In genomic region chr6:54881066-54881733, GRCh38 we compare ENCODE assay signal across 35 cellular contexts. TPM values are rescaled to one million over a fixed set of nuclear protein-coding genes. Genes with fewer than 3 reads are reported as not detected.
"Had no signal": no experiment of that assay in that cellular context is flagged by ENCODE, and none has a peak within 500 bp of the region (broad histone marks: within the 10 kb centered on the region; RNA-seq: fewer than 3 reads in every experiment).

No MANE protein-coding gene starts in this region.

- H3K4me1 ChIP-seq: body of pancreas, esophagus muscularis mucosa, gastroesophageal sphincter, heart right ventricle had no signal

- FAIRE-seq: colon, endometrium, endothelial cell of umbilical vein had no signal

- H3K4me3 Mint-ChIP-seq: activated CD4-positive, alpha-beta memory T cell treated with anti-CD3 and anti-CD28 coated beads, Interleukin-2, amount 10 ng/mL, durations not matched to agents 7 days and 5 days; activated CD4-positive, alpha-beta T cell treated with anti-CD3 and anti-CD28 coated beads for 36 hours; activated CD4-positive, alpha-beta T cell treated with anti-CD3 and anti-CD28 coated beads, Interleukin-2, amount 10 ng/mL, durations not matched to agents 24 days and 14 days; activated naive CD4-positive, alpha-beta T cell treated with anti-CD3 and anti-CD28 coated beads, Interleukin-2, amount 10 ng/mL, durations not matched to agents 7 days and 5 days; activated naive CD8-positive, alpha-beta T cell treated with anti-CD3 and anti-CD28 coated beads, Interleukin-2, amount 10 ng/mL, durations not matched to agents 7 days and 5 days; activated T-cell treated with anti-CD3 and anti-CD28 coated beads, Interleukin-2, amount 50 U/mL, for 24 hours; activated T-cell treated with anti-CD3 and anti-CD28 coated beads, Interleukin-2, amount 50 U/mL, for 72 hours; T-helper 17 cell; T-helper 2 cell treated with Interferon-gamma antibody and Interleukin-4, amounts not matched to agents 5 μg/mL and 100 μg/mL, for 36 hours had no signal

- H3K27ac Mint-ChIP-seq: activated CD4-positive, alpha-beta memory T cell treated with anti-CD3 and anti-CD28 coated beads, Interleukin-2, amount 10 ng/mL, durations not matched to agents 7 days and 5 days; activated CD4-positive, alpha-beta T cell treated with anti-CD3 and anti-CD28 coated beads for 36 hours; activated CD4-positive, alpha-beta T cell treated with anti-CD3 and anti-CD28 coated beads, Interleukin-2, amount 10 ng/mL, durations not matched to agents 24 days and 14 days; activated naive CD4-positive, alpha-beta T cell treated with anti-CD3 and anti-CD28 coated beads, Interleukin-2, amount 10 ng/mL, durations not matched to agents 7 days and 5 days; activated naive CD4-positive, alpha-beta T cell treated with anti-CD3 and anti-CD28 coated beads, Interleukin-2, amount 50 U/mL, for 72 hours; activated naive CD8-positive, alpha-beta T cell treated with anti-CD3 and anti-CD28 coated beads, Interleukin-2, amount 10 ng/mL, durations not matched to agents 7 days and 5 days; activated T-cell treated with anti-CD3 and anti-CD28 coated beads, Interleukin-2, amount 50 U/mL, for 24 hours; activated T-cell treated with anti-CD3 and anti-CD28 coated beads, Interleukin-2, amount 50 U/mL, for 72 hours; T-helper 17 cell; T-helper 2 cell treated with Interferon-gamma antibody and Interleukin-4, amounts not matched to agents 5 μg/mL and 100 μg/mL, for 36 hours had no signal

- H3K36me3 Mint-ChIP-seq: activated naive CD4-positive, alpha-beta T cell treated with anti-CD3 and anti-CD28 coated beads, Interleukin-2, amount 10 ng/mL, durations not matched to agents 7 days and 5 days; activated naive CD4-positive, alpha-beta T cell treated with anti-CD3 and anti-CD28 coated beads, Interleukin-2, amount 50 U/mL, for 72 hours; activated naive CD8-positive, alpha-beta T cell treated with anti-CD3 and anti-CD28 coated beads, Interleukin-2, amount 10 ng/mL, durations not matched to agents 7 days and 5 days had no signal

- H3K9me3 ChIP-seq: body of pancreas, esophagus muscularis mucosa, gastroesophageal sphincter had no signal

- H3K4me1 Mint-ChIP-seq: activated CD4-positive, alpha-beta memory T cell treated with anti-CD3 and anti-CD28 coated beads, Interleukin-2, amount 10 ng/mL, durations not matched to agents 7 days and 5 days; activated CD4-positive, alpha-beta T cell treated with anti-CD3 and anti-CD28 coated beads for 36 hours; activated CD4-positive, alpha-beta T cell treated with anti-CD3 and anti-CD28 coated beads, Interleukin-2, amount 10 ng/mL, durations not matched to agents 24 days and 14 days; activated naive CD4-positive, alpha-beta T cell treated with anti-CD3 and anti-CD28 coated beads, Interleukin-2, amount 10 ng/mL, durations not matched to agents 7 days and 5 days; activated naive CD8-positive, alpha-beta T cell treated with anti-CD3 and anti-CD28 coated beads, Interleukin-2, amount 10 ng/mL, durations not matched to agents 7 days and 5 days; T-helper 17 cell had no signal

- H3K27me3 Mint-ChIP-seq: activated CD4-positive, alpha-beta memory T cell treated with anti-CD3 and anti-CD28 coated beads, Interleukin-2, amount 10 ng/mL, durations not matched to agents 7 days and 5 days; activated CD4-positive, alpha-beta T cell treated with anti-CD3 and anti-CD28 coated beads for 36 hours; activated CD4-positive, alpha-beta T cell treated with anti-CD3 and anti-CD28 coated beads, Interleukin-2, amount 10 ng/mL, durations not matched to agents 24 days and 14 days; activated naive CD4-positive, alpha-beta T cell treated with anti-CD3 and anti-CD28 coated beads, Interleukin-2, amount 10 ng/mL, durations not matched to agents 7 days and 5 days; activated naive CD8-positive, alpha-beta T cell treated with anti-CD3 and anti-CD28 coated beads, Interleukin-2, amount 10 ng/mL, durations not matched to agents 7 days and 5 days; activated T-cell treated with anti-CD3 and anti-CD28 coated beads, Interleukin-2, amount 50 U/mL, for 24 hours; T-helper 17 cell had no signal

- DNase-seq: activated CD4-positive, alpha-beta memory T cell treated with anti-CD3 and anti-CD28 coated beads, Interleukin-2, amount 10 ng/mL, durations not matched to agents 7 days and 5 days; activated CD4-positive, alpha-beta T cell treated with anti-CD3 and anti-CD28 coated beads for 36 hours; activated CD4-positive, alpha-beta T cell treated with anti-CD3 and anti-CD28 coated beads, Interleukin-2, amount 10 ng/mL, durations not matched to agents 24 days and 14 days; activated CD4-positive, alpha-beta T cell treated with anti-CD3 and anti-CD28 coated beads, Interleukin-2, amount 50 U/mL, for 4 hours; activated CD4-positive, CD25-positive, alpha-beta regulatory T cell; activated CD4-positive, CD25-positive, alpha-beta regulatory T cell treated with anti-CD3 and anti-CD28 coated beads, Interleukin-2, amount 50 U/mL, for 72 hours; activated CD8-positive, alpha-beta memory T cell treated with anti-CD3 and anti-CD28 coated beads, Interleukin-2, amount 50 U/mL, for 48 hours; activated gamma-delta T cell; activated naive CD4-positive, alpha-beta T cell; activated naive CD4-positive, alpha-beta T cell treated with anti-CD3 and anti-CD28 coated beads, Interleukin-2, amount 10 ng/mL, durations not matched to agents 7 days and 5 days; activated naive CD8-positive, alpha-beta T cell treated with anti-CD3 and anti-CD28 coated beads, Interleukin-2, amount 10 ng/mL, durations not matched to agents 7 days and 5 days; activated T-cell treated with anti-CD3 and anti-CD28 coated beads for 4 hours; activated T-cell treated with anti-CD3 and anti-CD28 coated beads, Interleukin-2, amount 50 U/mL, for 24 hours; activated T-cell treated with anti-CD3 and anti-CD28 coated beads, Interleukin-2, amount 50 U/mL, for 72 hours; amniotic stem cell; aorta; body of pancreas; caudate nucleus; cortex of kidney; effector CD8-positive, alpha-beta T cell; erythroblast; foreskin melanocyte; heart right ventricle; T-helper 1 cell; T-helper 17 cell; T1000 had no signal

- H3K27ac ChIP-seq: body of pancreas, esophagus muscularis mucosa, gastroesophageal sphincter, heart right ventricle had no signal

- H3K4me3 ChIP-seq: body of pancreas, esophagus muscularis mucosa, gastroesophageal sphincter, heart right ventricle had no signal

- ATAC-seq: activated CD4-positive, alpha-beta T cell treated with anti-CD3 and anti-CD28 coated beads for 36 hours; activated naive CD4-positive, alpha-beta T cell treated with anti-CD3 and anti-CD28 coated beads, Interleukin-2, amount 50 U/mL, for 72 hours; activated T-cell treated with anti-CD3 and anti-CD28 coated beads, Interleukin-2, amount 50 U/mL, for 72 hours; body of pancreas; gastroesophageal sphincter; heart right ventricle; T-helper 17 cell had no signal

- H3K27me3 ChIP-seq: body of pancreas, esophagus muscularis mucosa, gastroesophageal sphincter, heart right ventricle had no signal

- H3K36me3 ChIP-seq: esophagus muscularis mucosa, gastroesophageal sphincter, heart right ventricle had no signal

RNA-seq across cellular contexts. Expression of gene FAM83B, which starts 34.6 kb away (rescaled TPM):
- total RNA-seq: activated CD4-positive, alpha-beta memory T cell treated with anti-CD3 and anti-CD28 coated beads, Interleukin-2, amount 10 ng/mL, durations not matched to agents 7 days and 5 days; activated CD4-positive, alpha-beta T cell treated with anti-CD3 and anti-CD28 coated beads for 36 hours; activated CD4-positive, alpha-beta T cell treated with anti-CD3 and anti-CD28 coated beads, Interleukin-2, amount 10 ng/mL, durations not matched to agents 24 days and 14 days; activated naive CD4-positive, alpha-beta T cell treated with anti-CD3 and anti-CD28 coated beads, Interleukin-2, amount 50 U/mL, for 72 hours; activated naive CD8-positive, alpha-beta T cell treated with anti-CD3 and anti-CD28 coated beads, Interleukin-2, amount 10 ng/mL, durations not matched to agents 7 days and 5 days; activated T-cell treated with anti-CD3 and anti-CD28 coated beads, Interleukin-2, amount 50 U/mL, for 72 hours; aorta; chondrocyte; dermis microvascular lymphatic vessel endothelial cell; endothelial cell of umbilical vein; T-helper 17 cell had no signal
- polyA plus RNA-seq: endothelial cell of umbilical vein had no signal
